In the genomic region with DNA sequence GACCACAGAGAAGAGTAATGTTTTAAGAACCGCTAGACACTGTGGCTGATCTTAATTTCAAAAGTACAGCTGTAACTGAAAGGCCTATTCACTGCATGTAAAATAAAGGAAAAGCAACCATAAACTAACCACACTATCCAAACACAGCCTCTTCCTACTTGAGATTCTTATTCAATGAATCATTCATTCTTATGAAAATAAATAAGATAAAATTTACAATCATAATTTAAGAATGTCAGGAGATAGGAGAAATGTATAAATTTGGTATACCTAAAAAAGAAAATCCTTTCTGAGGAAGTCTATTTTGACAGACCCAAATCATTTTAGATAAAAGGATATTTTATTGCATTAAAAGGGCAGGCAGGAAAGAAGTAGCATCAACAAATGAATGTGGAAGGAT, we compare ENCODE assay signal across 16 cellular contexts.
DNase-seq lines count a peak whose midpoint lies in the region.
"Had no signal": no experiment of that assay in that cellular context is flagged by ENCODE, and none has a peak within 500 bp of the region (broad histone marks: within the 10 kb centered on the region; RNA-seq: fewer than 3 reads in every experiment).

No MANE protein-coding gene starts in this region.

- DNase-seq in LHCN-M2 (ENCODE audit: low read depth) (peak; percentile 13), brain pericyte (ENCODE audit: low read depth, low spot score) (peak; percentile 36), glomerular visceral epithelial cell (ENCODE audit: extremely low spot score) (peak; percentile 30), medulla oblongata (ENCODE audit: extremely low spot score) (no peak), NCI-H2029 treated with DMSO at 0.1 percent for 48 hours (lab: John Stamatoyannopoulos, UW) (no peak), GDM1 (lab: John Stamatoyannopoulos, UW) (no peak), T1000 (lab: John Stamatoyannopoulos, UW) (no peak)
- DNase-seq: activated CD4-positive, CD25-positive, alpha-beta regulatory T cell treated with anti-CD3 and anti-CD28 coated beads, Interleukin-2, amount 50 U/mL, for 72 hours; amygdala; CD4-positive, alpha-beta memory T cell; NCI-H2029; NCI-H510A treated with DMSO at 0.1 percent for 48 hours; right lobe of liver; SHP77 treated with DMSO at 0.1 percent for 48 hours had no signal

- H3K79me2 ChIP-seq in ACC112 (ENCODE audit: control insufficient read depth, insufficient read depth, low read length, unreplicated experiment) = no peaks in the 10 kb centered on the region

- peak overlapping the region; percentile 34 for H3K27ac ChIP-seq in ACC112 (ENCODE audit: low read depth, low read length)
- H3K27ac ChIP-seq: A549, right lobe of liver had no signal

- 0 out of 2 replicates have a peak overlapping the region, but pooled peaks have one; percentile 6 for H3K4me3 ChIP-seq in ACC112 (ENCODE audit: low read depth, low read length)
- H3K4me3 ChIP-seq: A549, right lobe of liver had no signal

- peaks cover 18% of the 10 kb centered on the region for H3K4me1 ChIP-seq in ACC112 (ENCODE audit: control insufficient read depth, insufficient read depth, low read length, unreplicated experiment)
- H3K4me1 ChIP-seq: A549, right lobe of liver had no signal

- no peaks in the 10 kb centered on the region for H3K27me3 ChIP-seq in ACC112 (ENCODE audit: insufficient read depth, low read length)
- H3K27me3 ChIP-seq: right lobe of liver had no signal

- H2AFZ ChIP-seq in ACC112 (ENCODE audit: low read length, unreplicated experiment) = no peak overlapping the region

- no peaks in the 10 kb centered on the region for H3K36me3 ChIP-seq in ACC112 (ENCODE audit: insufficient read depth, low read length)
- H3K36me3 ChIP-seq: right lobe of liver had no signal

Comparison
In these comparisons a context has a peak if more than half of its experiments do, and no peak if none do; other contexts are left out.
1. DNase-seq: peak in LHCN-M2 (single experiment), brain pericyte (single experiment) and glomerular visceral epithelial cell (single experiment); none in medulla oblongata (single experiment), NCI-H2029 treated with DMSO at 0.1 percent for 48 hours (single experiment), GDM1 (single experiment) and T1000 (single experiment).